In the genomic region with DNA sequence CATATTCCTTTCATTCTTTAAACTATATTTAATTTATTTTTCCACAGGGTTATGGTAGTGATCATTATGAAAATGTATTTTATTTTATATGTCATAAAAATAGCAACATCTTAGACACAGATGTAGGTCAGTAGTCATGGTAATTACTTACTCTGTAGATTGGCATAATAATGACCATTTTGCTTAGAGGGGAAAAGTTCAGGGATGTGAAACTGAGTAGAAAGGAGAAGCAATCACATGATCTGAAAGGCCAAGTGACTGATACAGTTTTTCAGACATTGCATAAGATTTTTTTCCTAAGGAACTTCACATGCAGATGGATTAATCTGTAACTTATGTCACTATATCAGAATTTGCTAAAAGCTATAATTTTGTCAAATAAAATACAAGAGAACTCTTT, we compare ENCODE assay signal across 27 cellular contexts.
DNase-seq lines count a peak whose midpoint lies in the region; ATAC-seq and TF ChIP-seq lines count a peak whose summit lies in the region.
"Had no signal": no experiment of that assay in that cellular context is flagged by ENCODE, and none has a peak within 500 bp of the region (broad histone marks: within the 10 kb centered on the region; RNA-seq: fewer than 3 reads in every experiment).

No MANE protein-coding gene starts in this region.

- no peaks in the 10 kb centered on the region for H3K27me3 Mint-ChIP-seq in CD4-positive, alpha-beta T cell
- H3K27me3 Mint-ChIP-seq: CD4-positive, CD25-positive, alpha-beta regulatory T cell had no signal

- no peak for ATAC-seq in CD4-positive, alpha-beta T cell (ENCODE audit: poor library complexity)
- ATAC-seq: Right ventricle myocardium inferior had no signal

- no peak overlapping the region for H3K4me3 ChIP-seq in transverse colon
- H3K4me3 ChIP-seq: GM23248, PC-9, SK-N-MC had no signal

- no peaks in the 10 kb centered on the region for H3K9me3 Mint-ChIP-seq in CD4-positive, alpha-beta T cell

- no peaks in the 10 kb centered on the region for H3K27me3 ChIP-seq in transverse colon
- H3K27me3 ChIP-seq in CD4-positive, alpha-beta T cell (ENCODE audit: control insufficient read depth, insufficient read depth, low read length), result no peaks in the 10 kb centered on the region

- no peaks in the 10 kb centered on the region for H3K4me1 Mint-ChIP-seq in CD4-positive, alpha-beta T cell (ENCODE audit: low read depth)
- H3K4me1 Mint-ChIP-seq: CD4-positive, CD25-positive, alpha-beta regulatory T cell had no signal

- H3K27ac ChIP-seq in transverse colon, result no peak overlapping the region
- no peak overlapping the region for H3K27ac ChIP-seq in CD4-positive, alpha-beta T cell (ENCODE audit: low read depth, low read length)
- H3K27ac ChIP-seq: GM23248, PC-9, SK-N-MC had no signal

- H3K9me3 ChIP-seq in transverse colon, result no peaks in the 10 kb centered on the region
- no peaks in the 10 kb centered on the region for H3K9me3 ChIP-seq in CD4-positive, alpha-beta T cell (ENCODE audit: control insufficient read depth, low read length)

- CTCF ChIA-PET in CD4-positive, alpha-beta T cell (lab: Charles Lee), result no interaction called here

- H3K4me3 Mint-ChIP-seq in CD4-positive, alpha-beta T cell, result no peak overlapping the region
- H3K4me3 Mint-ChIP-seq: CD4-positive, CD25-positive, alpha-beta regulatory T cell; H9 had no signal

- no peak for TF ChIP-seq EP300 in transverse colon (IDR thresholded peaks at IDR 0.05; ENCODE audit: low read depth)

- DNase-seq in SKM-1 treated with dmso at 0.1 percent for 144 hours (lab: John Stamatoyannopoulos, UW; ENCODE audit: unreplicated experiment), result peak; percentile 24
- DNase-seq in SKM-1 (lab: John Stamatoyannopoulos, UW; ENCODE audit: unreplicated experiment), result no peak
- DNase-seq in NOMO-1 treated with DMSO at 0.1 percent for 48 hours (lab: John Stamatoyannopoulos, UW; ENCODE audit: unreplicated experiment), result peak; percentile 93
- DNase-seq in SK-MEL-5 (ENCODE audit: low read depth, low spot score), result peak; percentile 48
- no peak for DNase-seq in UCSD-AML1 (lab: John Stamatoyannopoulos, UW; ENCODE audit: unreplicated experiment)
- DNase-seq in NCI-H2171 treated with DMSO at 0.1 percent for 48 hours (lab: John Stamatoyannopoulos, UW), result no peak
- no peak for DNase-seq in transverse colon
- DNase-seq in CD4-positive, alpha-beta T cell, result no peak
- DNase-seq: 8988T; ACHN; CD4-positive, CD25-positive, alpha-beta regulatory T cell; COR-L47; DMS53; GM23248; H9; KBM-7; NCI-H1092; NCI-H1436; NCI-H187; NCI-H446 treated with DMSO at 0.1 percent for 48 hours; NCI-H526; NCI-H82; NK-92 treated with Interleukin-12 subunit alpha and Interleukin-12 subunit beta, amount 100 ng/mL, for 24 hours; PC-9; T-helper 2 cell had no signal

- no peak for TF ChIP-seq CTCF in transverse colon (IDR thresholded peaks at IDR 0.05)
- TF ChIP-seq CTCF in CD4-positive, alpha-beta T cell (IDR thresholded peaks at IDR 0.05), result no peak

- no peaks in the 10 kb centered on the region for H3K36me3 ChIP-seq in transverse colon

- in situ Hi-C loops in SK-MEL-5 (cut with HindIII; ENCODE audit: low pct_unique_long_range_greater_than_20kb, low sequenced_read_pairs) (no loop called here), transverse colon (cut with MboI; ENCODE audit: low pct_ligation_motif_present in 1 of 4, low pct_unique_long_range_greater_than_20kb in 1 of 4, low sequenced_read_pairs in 3 of 4) (no loop called here)

- no peak for TF ChIP-seq POLR2A in transverse colon (IDR thresholded peaks at IDR 0.05)

- no peak overlapping the region for H3K27ac Mint-ChIP-seq in CD4-positive, alpha-beta T cell
- H3K27ac Mint-ChIP-seq: CD4-positive, CD25-positive, alpha-beta regulatory T cell had no signal

- POLR2A ChIA-PET in CD4-positive, alpha-beta T cell (lab: Charles Lee), result no interaction called here

- H3K36me3 Mint-ChIP-seq in CD4-positive, alpha-beta T cell (ENCODE audit: low read depth), result no peaks in the 10 kb centered on the region
- H3K36me3 Mint-ChIP-seq: CD4-positive, CD25-positive, alpha-beta regulatory T cell had no signal

- no peaks in the 10 kb centered on the region for H3K4me1 ChIP-seq in transverse colon

- intact Hi-C loops in transverse colon (cut with DNase I; ENCODE audit: low total_unique reads), result no loop called here
- intact Hi-C loops in CD4-positive, alpha-beta T cell (cut with DNase I, micrococcal nuclease), result loop anchor here in 1 of 2 experiments (5.0 kb wide), 1 partner anchor 42 kb away; no protein-coding TSS in a partner anchor

Comparison
In these comparisons a context has a peak if more than half of its experiments do, and no peak if none do; other contexts are left out.
1. DNase-seq: peak in SKM-1 treated with dmso at 0.1 percent for 144 hours (single experiment), NOMO-1 treated with DMSO at 0.1 percent for 48 hours (single experiment) and SK-MEL-5 (single experiment); none in SKM-1 (single experiment), UCSD-AML1 (single experiment), NCI-H2171 treated with DMSO at 0.1 percent for 48 hours (single experiment), transverse colon (single experiment) and CD4-positive, alpha-beta T cell (0 of 10).